In the genomic region with DNA sequence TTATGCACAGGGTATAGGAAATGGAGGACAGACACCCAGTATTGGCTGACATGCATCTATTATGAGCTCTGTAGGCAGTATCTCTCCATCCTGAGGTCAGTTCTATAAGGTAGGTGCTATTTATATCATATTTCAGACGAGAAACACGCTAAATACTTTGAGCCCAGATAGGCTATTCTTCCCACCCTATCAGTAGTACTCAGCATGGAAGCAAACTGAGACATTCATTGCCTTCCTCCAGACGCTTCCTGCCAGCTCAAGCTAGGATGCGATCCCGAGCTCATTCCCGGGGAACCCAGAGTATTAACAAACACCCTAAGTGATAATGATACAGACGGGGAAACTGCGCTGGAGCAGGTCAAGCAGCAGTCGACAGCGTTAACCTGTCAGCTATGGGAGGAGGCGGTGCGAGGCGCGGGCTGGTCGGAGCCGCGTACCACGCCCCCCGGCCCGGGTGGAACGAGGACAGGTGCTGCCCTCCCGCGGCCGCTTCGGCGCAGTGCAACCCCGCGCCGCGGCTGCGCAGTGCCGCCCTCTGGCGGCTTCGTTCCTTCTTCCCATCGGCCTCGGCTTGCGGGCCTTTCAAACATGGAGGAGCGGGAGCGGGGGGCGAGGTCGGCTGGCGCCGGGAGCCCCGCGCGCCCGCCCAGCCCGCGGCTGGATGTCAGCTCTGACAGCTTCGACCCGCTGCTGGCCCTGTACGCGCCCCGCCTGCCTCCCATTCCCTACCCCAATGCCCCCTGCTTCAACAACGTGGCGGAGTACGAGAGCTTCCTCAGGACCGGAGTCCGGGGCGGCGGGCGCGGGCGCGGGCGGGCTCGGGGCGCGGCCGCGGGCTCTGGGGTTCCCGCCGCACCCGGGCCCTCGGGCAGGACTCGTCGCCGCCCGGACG, we compare ENCODE assay signal across 1 cellular context.
A peak's percentile ranks its signal among the peaks of the same experiment; 100 is the strongest.
TF ChIP-seq lines count a peak whose summit lies in the region.

A gene (plus strand): TSS at position 550 of the 892 bp plus-strand sequence. CDS start 39 bp downstream, at position 589.

TF ChIP-seq in HepG2, 621 proteins besides CTCF, POLR2A, EP300 and RAD21 (continued from another document and continues in another):
- TF ChIP-seq, protein P1, sequence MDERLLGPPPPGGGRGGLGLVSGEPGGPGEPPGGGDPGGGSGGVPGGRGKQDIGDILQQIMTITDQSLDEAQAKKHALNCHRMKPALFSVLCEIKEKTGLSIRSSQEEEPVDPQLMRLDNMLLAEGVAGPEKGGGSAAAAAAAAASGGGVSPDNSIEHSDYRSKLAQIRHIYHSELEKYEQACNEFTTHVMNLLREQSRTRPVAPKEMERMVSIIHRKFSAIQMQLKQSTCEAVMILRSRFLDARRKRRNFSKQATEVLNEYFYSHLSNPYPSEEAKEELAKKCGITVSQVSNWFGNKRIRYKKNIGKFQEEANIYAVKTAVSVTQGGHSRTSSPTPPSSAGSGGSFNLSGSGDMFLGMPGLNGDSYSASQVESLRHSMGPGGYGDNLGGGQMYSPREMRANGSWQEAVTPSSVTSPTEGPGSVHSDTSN (CRISPR knock-in tag; IDR thresholded peaks at IDR 0.05) = no peak
- TF ChIP-seq MATR3 (CRISPR knock-in tag; IDR thresholded peaks at IDR 0.05) (no peak), ZFP1 (CRISPR knock-in tag; IDR thresholded peaks at IDR 0.05) (0 out of 2 replicates have a peak, but pooled peaks have one; percentile 45), ZNF766 (CRISPR knock-in tag; IDR thresholded peaks at IDR 0.05; ENCODE audit: borderline replicate concordance) (peak; percentile 45; the same call in 1 of the 2 replicates), NCOR1 (IDR thresholded peaks at IDR 0.05; ENCODE audit: borderline replicate concordance, low read length) (no peak), ZNF24 (IDR thresholded peaks at IDR 0.05) (no peak), FOXA1 (IDR thresholded peaks at IDR 0.05) (no peak), FOXA1 (CRISPR knock-in tag; IDR thresholded peaks at IDR 0.05) (0 out of 2 replicates have a peak, but pooled peaks have one; percentile 25), RBM39 (IDR thresholded peaks at IDR 0.05; ENCODE audit: low read depth, low read length, poor library complexity, severe bottlenecking) (peak; percentile 87), ZKSCAN8 (CRISPR knock-in tag; IDR thresholded peaks at IDR 0.05; ENCODE audit: borderline replicate concordance) (0 out of 2 replicates have a peak, but pooled peaks have one; percentile 42), JUND (CRISPR knock-in tag; IDR thresholded peaks at IDR 0.05) (0 out of 2 replicates have a peak, but pooled peaks have one; percentile 25), GATA4 (IDR thresholded peaks at IDR 0.05; ENCODE audit: borderline replicate concordance, low read depth) (no peak), MBD4 (IDR thresholded peaks at IDR 0.05; ENCODE audit: borderline replicate concordance, low read length) (no peak), ZBTB38 (CRISPR knock-in tag; IDR thresholded peaks at IDR 0.05) (0 out of 2 replicates have a peak, but pooled peaks have one; percentile 38), PAF1 (CRISPR knock-in tag; IDR thresholded peaks at IDR 0.05) (no peak), ZBTB7B (CRISPR knock-in tag; IDR thresholded peaks at IDR 0.05) (peak; percentile 73), ZSCAN21 (CRISPR knock-in tag; IDR thresholded peaks at IDR 0.05; ENCODE audit: borderline replicate concordance) (no peak), WIZ (CRISPR knock-in tag; IDR thresholded peaks at IDR 0.05) (no peak), XRCC5 (optimal IDR thresholded peaks at IDR 0.05; ENCODE audit: low read length) (peak; percentile 96), NFYC (CRISPR knock-in tag; IDR thresholded peaks at IDR 0.05) (no peak), ZBTB3 (CRISPR knock-in tag; IDR thresholded peaks at IDR 0.05; ENCODE audit: borderline replicate concordance, low read depth) (no peak), ZNF678 (CRISPR knock-in tag; IDR thresholded peaks at IDR 0.05) (no peak), BRD4 (CRISPR knock-in tag; IDR thresholded peaks at IDR 0.05) (peak; percentile 73; the same call in 1 of the 2 replicates), ZNF446 (CRISPR knock-in tag; IDR thresholded peaks at IDR 0.05) (0 out of 2 replicates have a peak, but pooled peaks have one; percentile 30), ZNF572 (CRISPR knock-in tag; IDR thresholded peaks at IDR 0.05) (no peak), GATAD2A (CRISPR knock-in tag; IDR thresholded peaks at IDR 0.05) (no peak), SOX13 (IDR thresholded peaks at IDR 0.05) (no peak), SOX13 (CRISPR knock-in tag; conservative IDR thresholded peaks at IDR 0.05 in 1 of 2, IDR thresholded peaks at IDR 0.05 in 1 of 2) (peak in 1 of 2 experiments; percentile 52; a peak in 2 of 4 replicates)
- TF ChIP-seq, protein P2, sequence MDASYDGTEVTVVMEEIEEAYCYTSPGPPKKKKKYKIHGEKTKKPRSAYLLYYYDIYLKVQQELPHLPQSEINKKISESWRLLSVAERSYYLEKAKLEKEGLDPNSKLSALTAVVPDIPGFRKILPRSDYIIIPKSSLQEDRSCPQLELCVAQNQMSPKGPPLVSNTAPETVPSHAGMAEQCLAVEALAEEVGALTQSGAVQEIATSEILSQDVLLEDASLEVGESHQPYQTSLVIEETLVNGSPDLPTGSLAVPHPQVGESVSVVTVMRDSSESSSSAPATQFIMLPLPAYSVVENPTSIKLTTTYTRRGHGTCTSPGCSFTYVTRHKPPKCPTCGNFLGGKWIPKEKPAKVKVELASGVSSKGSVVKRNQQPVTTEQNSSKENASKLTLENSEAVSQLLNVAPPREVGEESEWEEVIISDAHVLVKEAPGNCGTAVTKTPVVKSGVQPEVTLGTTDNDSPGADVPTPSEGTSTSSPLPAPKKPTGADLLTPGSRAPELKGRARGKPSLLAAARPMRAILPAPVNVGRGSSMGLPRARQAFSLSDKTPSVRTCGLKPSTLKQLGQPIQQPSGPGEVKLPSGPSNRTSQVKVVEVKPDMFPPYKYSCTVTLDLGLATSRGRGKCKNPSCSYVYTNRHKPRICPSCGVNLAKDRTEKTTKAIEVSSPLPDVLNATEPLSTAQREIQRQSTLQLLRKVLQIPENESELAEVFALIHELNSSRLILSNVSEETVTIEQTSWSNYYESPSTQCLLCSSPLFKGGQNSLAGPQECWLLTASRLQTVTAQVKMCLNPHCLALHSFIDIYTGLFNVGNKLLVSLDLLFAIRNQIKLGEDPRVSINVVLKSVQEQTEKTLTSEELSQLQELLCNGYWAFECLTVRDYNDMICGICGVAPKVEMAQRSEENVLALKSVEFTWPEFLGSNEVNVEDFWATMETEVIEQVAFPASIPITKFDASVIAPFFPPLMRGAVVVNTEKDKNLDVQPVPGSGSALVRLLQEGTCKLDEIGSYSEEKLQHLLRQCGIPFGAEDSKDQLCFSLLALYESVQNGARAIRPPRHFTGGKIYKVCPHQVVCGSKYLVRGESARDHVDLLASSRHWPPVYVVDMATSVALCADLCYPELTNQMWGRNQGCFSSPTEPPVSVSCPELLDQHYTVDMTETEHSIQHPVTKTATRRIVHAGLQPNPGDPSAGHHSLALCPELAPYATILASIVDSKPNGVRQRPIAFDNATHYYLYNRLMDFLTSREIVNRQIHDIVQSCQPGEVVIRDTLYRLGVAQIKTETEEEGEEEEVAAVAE (CRISPR knock-in tag; IDR thresholded peaks at IDR 0.05; ENCODE audit: borderline replicate concordance) = peak; percentile 33; the same call in 1 of the 2 replicates
- TF ChIP-seq, protein P3, sequence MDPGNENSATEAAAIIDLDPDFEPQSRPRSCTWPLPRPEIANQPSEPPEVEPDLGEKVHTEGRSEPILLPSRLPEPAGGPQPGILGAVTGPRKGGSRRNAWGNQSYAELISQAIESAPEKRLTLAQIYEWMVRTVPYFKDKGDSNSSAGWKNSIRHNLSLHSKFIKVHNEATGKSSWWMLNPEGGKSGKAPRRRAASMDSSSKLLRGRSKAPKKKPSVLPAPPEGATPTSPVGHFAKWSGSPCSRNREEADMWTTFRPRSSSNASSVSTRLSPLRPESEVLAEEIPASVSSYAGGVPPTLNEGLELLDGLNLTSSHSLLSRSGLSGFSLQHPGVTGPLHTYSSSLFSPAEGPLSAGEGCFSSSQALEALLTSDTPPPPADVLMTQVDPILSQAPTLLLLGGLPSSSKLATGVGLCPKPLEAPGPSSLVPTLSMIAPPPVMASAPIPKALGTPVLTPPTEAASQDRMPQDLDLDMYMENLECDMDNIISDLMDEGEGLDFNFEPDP (CRISPR knock-in tag; conservative IDR thresholded peaks at IDR 0.05) = no peak
- TF ChIP-seq, protein P4, sequence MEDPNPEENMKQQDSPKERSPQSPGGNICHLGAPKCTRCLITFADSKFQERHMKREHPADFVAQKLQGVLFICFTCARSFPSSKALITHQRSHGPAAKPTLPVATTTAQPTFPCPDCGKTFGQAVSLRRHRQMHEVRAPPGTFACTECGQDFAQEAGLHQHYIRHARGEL (CRISPR knock-in tag; IDR thresholded peaks at IDR 0.05) = no peak
- TF ChIP-seq, protein P5, sequence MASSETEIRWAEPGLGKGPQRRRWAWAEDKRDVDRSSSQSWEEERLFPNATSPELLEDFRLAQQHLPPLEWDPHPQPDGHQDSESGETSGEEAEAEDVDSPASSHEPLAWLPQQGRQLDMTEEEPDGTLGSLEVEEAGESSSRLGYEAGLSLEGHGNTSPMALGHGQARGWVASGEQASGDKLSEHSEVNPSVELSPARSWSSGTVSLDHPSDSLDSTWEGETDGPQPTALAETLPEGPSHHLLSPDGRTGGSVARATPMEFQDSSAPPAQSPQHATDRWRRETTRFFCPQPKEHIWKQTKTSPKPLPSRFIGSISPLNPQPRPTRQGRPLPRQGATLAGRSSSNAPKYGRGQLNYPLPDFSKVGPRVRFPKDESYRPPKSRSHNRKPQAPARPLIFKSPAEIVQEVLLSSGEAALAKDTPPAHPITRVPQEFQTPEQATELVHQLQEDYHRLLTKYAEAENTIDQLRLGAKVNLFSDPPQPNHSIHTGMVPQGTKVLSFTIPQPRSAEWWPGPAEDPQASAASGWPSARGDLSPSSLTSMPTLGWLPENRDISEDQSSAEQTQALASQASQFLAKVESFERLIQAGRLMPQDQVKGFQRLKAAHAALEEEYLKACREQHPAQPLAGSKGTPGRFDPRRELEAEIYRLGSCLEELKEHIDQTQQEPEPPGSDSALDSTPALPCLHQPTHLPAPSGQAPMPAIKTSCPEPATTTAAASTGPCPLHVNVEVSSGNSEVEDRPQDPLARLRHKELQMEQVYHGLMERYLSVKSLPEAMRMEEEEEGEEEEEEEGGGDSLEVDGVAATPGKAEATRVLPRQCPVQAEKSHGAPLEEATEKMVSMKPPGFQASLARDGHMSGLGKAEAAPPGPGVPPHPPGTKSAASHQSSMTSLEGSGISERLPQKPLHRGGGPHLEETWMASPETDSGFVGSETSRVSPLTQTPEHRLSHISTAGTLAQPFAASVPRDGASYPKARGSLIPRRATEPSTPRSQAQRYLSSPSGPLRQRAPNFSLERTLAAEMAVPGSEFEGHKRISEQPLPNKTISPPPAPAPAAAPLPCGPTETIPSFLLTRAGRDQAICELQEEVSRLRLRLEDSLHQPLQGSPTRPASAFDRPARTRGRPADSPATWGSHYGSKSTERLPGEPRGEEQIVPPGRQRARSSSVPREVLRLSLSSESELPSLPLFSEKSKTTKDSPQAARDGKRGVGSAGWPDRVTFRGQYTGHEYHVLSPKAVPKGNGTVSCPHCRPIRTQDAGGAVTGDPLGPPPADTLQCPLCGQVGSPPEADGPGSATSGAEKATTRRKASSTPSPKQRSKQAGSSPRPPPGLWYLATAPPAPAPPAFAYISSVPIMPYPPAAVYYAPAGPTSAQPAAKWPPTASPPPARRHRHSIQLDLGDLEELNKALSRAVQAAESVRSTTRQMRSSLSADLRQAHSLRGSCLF (CRISPR knock-in tag; IDR thresholded peaks at IDR 0.05; ENCODE audit: borderline replicate concordance) = no peak
- TF ChIP-seq, protein P6, sequence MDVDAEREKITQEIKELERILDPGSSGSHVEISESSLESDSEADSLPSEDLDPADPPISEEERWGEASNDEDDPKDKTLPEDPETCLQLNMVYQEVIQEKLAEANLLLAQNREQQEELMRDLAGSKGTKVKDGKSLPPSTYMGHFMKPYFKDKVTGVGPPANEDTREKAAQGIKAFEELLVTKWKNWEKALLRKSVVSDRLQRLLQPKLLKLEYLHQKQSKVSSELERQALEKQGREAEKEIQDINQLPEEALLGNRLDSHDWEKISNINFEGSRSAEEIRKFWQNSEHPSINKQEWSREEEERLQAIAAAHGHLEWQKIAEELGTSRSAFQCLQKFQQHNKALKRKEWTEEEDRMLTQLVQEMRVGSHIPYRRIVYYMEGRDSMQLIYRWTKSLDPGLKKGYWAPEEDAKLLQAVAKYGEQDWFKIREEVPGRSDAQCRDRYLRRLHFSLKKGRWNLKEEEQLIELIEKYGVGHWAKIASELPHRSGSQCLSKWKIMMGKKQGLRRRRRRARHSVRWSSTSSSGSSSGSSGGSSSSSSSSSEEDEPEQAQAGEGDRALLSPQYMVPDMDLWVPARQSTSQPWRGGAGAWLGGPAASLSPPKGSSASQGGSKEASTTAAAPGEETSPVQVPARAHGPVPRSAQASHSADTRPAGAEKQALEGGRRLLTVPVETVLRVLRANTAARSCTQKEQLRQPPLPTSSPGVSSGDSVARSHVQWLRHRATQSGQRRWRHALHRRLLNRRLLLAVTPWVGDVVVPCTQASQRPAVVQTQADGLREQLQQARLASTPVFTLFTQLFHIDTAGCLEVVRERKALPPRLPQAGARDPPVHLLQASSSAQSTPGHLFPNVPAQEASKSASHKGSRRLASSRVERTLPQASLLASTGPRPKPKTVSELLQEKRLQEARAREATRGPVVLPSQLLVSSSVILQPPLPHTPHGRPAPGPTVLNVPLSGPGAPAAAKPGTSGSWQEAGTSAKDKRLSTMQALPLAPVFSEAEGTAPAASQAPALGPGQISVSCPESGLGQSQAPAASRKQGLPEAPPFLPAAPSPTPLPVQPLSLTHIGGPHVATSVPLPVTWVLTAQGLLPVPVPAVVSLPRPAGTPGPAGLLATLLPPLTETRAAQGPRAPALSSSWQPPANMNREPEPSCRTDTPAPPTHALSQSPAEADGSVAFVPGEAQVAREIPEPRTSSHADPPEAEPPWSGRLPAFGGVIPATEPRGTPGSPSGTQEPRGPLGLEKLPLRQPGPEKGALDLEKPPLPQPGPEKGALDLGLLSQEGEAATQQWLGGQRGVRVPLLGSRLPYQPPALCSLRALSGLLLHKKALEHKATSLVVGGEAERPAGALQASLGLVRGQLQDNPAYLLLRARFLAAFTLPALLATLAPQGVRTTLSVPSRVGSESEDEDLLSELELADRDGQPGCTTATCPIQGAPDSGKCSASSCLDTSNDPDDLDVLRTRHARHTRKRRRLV (CRISPR knock-in tag; IDR thresholded peaks at IDR 0.05) = no peak
- TF ChIP-seq, protein P7, sequence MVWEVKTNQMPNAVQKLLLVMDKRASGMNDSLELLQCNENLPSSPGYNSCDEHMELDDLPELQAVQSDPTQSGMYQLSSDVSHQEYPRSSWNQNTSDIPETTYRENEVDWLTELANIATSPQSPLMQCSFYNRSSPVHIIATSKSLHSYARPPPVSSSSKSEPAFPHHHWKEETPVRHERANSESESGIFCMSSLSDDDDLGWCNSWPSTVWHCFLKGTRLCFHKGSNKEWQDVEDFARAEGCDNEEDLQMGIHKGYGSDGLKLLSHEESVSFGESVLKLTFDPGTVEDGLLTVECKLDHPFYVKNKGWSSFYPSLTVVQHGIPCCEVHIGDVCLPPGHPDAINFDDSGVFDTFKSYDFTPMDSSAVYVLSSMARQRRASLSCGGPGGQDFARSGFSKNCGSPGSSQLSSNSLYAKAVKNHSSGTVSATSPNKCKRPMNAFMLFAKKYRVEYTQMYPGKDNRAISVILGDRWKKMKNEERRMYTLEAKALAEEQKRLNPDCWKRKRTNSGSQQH (CRISPR knock-in tag; IDR thresholded peaks at IDR 0.05; ENCODE audit: low read depth) = peak; percentile 92
- TF ChIP-seq, protein P8, sequence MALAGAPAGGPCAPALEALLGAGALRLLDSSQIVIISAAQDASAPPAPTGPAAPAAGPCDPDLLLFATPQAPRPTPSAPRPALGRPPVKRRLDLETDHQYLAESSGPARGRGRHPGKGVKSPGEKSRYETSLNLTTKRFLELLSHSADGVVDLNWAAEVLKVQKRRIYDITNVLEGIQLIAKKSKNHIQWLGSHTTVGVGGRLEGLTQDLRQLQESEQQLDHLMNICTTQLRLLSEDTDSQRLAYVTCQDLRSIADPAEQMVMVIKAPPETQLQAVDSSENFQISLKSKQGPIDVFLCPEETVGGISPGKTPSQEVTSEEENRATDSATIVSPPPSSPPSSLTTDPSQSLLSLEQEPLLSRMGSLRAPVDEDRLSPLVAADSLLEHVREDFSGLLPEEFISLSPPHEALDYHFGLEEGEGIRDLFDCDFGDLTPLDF (CRISPR knock-in tag; IDR thresholded peaks at IDR 0.05) = no peak
